ENCODE assay signal across 1 cellular context in the genomic region with DNA sequence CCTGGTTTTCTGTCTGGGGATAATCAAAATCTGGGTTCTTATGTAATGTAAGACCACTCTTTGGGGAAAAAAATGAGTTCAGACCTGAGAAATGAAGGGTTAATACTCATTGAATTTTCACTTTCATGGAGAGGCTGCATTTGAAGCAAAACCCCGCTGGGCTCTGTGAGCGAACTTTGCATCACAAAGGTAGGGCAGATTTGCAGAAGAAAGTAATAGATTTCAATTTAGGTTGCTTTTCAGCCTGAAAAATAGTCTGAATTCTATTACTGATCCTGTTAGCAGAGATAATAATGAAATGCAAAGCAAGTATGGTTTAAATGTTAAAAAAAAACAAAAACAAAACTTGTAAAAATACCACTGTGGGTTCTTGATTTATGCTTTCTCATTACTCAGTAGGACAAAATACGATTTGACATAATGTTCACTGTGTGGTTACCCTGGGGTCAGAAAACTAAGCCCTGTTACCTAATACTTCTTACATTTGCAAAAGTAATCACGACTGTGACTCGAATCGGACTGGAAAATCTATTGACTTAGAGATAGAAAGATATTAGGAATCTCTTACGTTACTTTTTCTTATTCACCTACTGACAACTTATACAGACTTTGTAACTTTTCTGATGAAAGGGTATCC.
TF ChIP-seq lines count a peak whose summit lies in the region.

No MANE protein-coding gene starts in this region.

TF ChIP-seq in HEK293, 187 proteins besides CTCF, POLR2A, EP300 and RAD21 (continued from another document and continues in another):
- TF ChIP-seq, protein P1, sequence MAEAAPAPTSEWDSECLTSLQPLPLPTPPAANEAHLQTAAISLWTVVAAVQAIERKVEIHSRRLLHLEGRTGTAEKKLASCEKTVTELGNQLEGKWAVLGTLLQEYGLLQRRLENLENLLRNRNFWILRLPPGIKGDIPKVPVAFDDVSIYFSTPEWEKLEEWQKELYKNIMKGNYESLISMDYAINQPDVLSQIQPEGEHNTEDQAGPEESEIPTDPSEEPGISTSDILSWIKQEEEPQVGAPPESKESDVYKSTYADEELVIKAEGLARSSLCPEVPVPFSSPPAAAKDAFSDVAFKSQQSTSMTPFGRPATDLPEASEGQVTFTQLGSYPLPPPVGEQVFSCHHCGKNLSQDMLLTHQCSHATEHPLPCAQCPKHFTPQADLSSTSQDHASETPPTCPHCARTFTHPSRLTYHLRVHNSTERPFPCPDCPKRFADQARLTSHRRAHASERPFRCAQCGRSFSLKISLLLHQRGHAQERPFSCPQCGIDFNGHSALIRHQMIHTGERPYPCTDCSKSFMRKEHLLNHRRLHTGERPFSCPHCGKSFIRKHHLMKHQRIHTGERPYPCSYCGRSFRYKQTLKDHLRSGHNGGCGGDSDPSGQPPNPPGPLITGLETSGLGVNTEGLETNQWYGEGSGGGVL (tag by site-specific recombination; IDR thresholded peaks at IDR 0.05), result no peak
- TF ChIP-seq ZNF37A (tag by site-specific recombination; IDR thresholded peaks at IDR 0.05) (no peak), ZNF747 (tag by site-specific recombination; IDR thresholded peaks at IDR 0.05) (no peak), ZNF133 (tag by site-specific recombination; IDR thresholded peaks at IDR 0.05) (no peak), ZNF433 (tag by site-specific recombination; IDR thresholded peaks at IDR 0.05; ENCODE audit: low read depth) (no peak), GLI2 (tag by site-specific recombination; IDR thresholded peaks at IDR 0.05; ENCODE audit: borderline replicate concordance, low read depth) (no peak), ZNF202 (tag by site-specific recombination; IDR thresholded peaks at IDR 0.05; ENCODE audit: borderline replicate concordance) (no peak), ZNF248 (tag by site-specific recombination; IDR thresholded peaks at IDR 0.05) (no peak), SP7 (tag by site-specific recombination; IDR thresholded peaks at IDR 0.05) (no peak), ZNF10 (tag by site-specific recombination; IDR thresholded peaks at IDR 0.05) (no peak), ZNF214 (tag by site-specific recombination; IDR thresholded peaks at IDR 0.05; ENCODE audit: borderline replicate concordance) (no peak), GFI1B (tag by site-specific recombination; IDR thresholded peaks at IDR 0.05) (no peak), ZNF544 (tag by site-specific recombination; IDR thresholded peaks at IDR 0.05) (no peak), SETDB1 (IDR thresholded peaks at IDR 0.05; ENCODE audit: insufficient read length, low read length) (no peak), MYNN (tag by site-specific recombination; IDR thresholded peaks at IDR 0.05; ENCODE audit: borderline replicate concordance) (no peak), ZNF501 (tag by site-specific recombination; IDR thresholded peaks at IDR 0.05) (no peak), KLF9 (tag by site-specific recombination; IDR thresholded peaks at IDR 0.05; ENCODE audit: low read depth) (no peak), ZNF530 (tag by site-specific recombination; IDR thresholded peaks at IDR 0.05; ENCODE audit: low read depth) (no peak), ZNF48 (tag by site-specific recombination; IDR thresholded peaks at IDR 0.05) (no peak), ZNF335 (tag by site-specific recombination; conservative IDR thresholded peaks at IDR 0.05) (no peak), ZNF366 (tag by site-specific recombination; conservative IDR thresholded peaks at IDR 0.05) (no peak), ZNF514 (tag by site-specific recombination; IDR thresholded peaks at IDR 0.05) (no peak), ZNF175 (tag by site-specific recombination; IDR thresholded peaks at IDR 0.05) (no peak), ZNF830 (tag by site-specific recombination; IDR thresholded peaks at IDR 0.05; ENCODE audit: low read depth) (no peak), ZNF623 (tag by site-specific recombination; IDR thresholded peaks at IDR 0.05) (no peak), ZNF670 (tag by site-specific recombination; IDR thresholded peaks at IDR 0.05; ENCODE audit: low read depth) (no peak), OSR2 (tag by site-specific recombination; IDR thresholded peaks at IDR 0.05) (peak; percentile 53), ZNF660 (tag by site-specific recombination; IDR thresholded peaks at IDR 0.05) (peak; percentile 90), ZNF350 (tag by site-specific recombination; IDR thresholded peaks at IDR 0.05) (no peak), ZIC2 (tag by site-specific recombination; IDR thresholded peaks at IDR 0.05) (peak; percentile 28; the same call in 1 of the 2 replicates), ZNF138 (tag by site-specific recombination; IDR thresholded peaks at IDR 0.05; ENCODE audit: borderline replicate concordance) (no peak), HOXD13 (CRISPR knock-in tag; IDR thresholded peaks at IDR 0.05; ENCODE audit: borderline replicate concordance) (no peak), ZFP69B (tag by site-specific recombination; IDR thresholded peaks at IDR 0.05) (no peak), REPIN1 (tag by site-specific recombination; IDR thresholded peaks at IDR 0.05; ENCODE audit: low read depth) (no peak), KLF10 (tag by site-specific recombination; IDR thresholded peaks at IDR 0.05) (no peak), KLF16 (tag by site-specific recombination; IDR thresholded peaks at IDR 0.05) (no peak), ZFP37 (tag by site-specific recombination; IDR thresholded peaks at IDR 0.05) (no peak), YY1 (tag by site-specific recombination; IDR thresholded peaks at IDR 0.05) (no peak), ZSCAN30 (tag by site-specific recombination; IDR thresholded peaks at IDR 0.05) (no peak), RBAK (tag by site-specific recombination; IDR thresholded peaks at IDR 0.05) (no peak), ZBTB7A (tag by site-specific recombination; IDR thresholded peaks at IDR 0.05; ENCODE audit: low read depth) (no peak), ZNF785 (tag by site-specific recombination; IDR thresholded peaks at IDR 0.05) (no peak), EGR2 (tag by site-specific recombination; IDR thresholded peaks at IDR 0.05; ENCODE audit: low read depth) (no peak), ZNF555 (tag by site-specific recombination; conservative IDR thresholded peaks at IDR 0.05) (no peak), SCRT2 (tag by site-specific recombination; IDR thresholded peaks at IDR 0.05) (no peak), ZBTB20 (tag by site-specific recombination; IDR thresholded peaks at IDR 0.05) (no peak)
- TF ChIP-seq, protein P2, sequence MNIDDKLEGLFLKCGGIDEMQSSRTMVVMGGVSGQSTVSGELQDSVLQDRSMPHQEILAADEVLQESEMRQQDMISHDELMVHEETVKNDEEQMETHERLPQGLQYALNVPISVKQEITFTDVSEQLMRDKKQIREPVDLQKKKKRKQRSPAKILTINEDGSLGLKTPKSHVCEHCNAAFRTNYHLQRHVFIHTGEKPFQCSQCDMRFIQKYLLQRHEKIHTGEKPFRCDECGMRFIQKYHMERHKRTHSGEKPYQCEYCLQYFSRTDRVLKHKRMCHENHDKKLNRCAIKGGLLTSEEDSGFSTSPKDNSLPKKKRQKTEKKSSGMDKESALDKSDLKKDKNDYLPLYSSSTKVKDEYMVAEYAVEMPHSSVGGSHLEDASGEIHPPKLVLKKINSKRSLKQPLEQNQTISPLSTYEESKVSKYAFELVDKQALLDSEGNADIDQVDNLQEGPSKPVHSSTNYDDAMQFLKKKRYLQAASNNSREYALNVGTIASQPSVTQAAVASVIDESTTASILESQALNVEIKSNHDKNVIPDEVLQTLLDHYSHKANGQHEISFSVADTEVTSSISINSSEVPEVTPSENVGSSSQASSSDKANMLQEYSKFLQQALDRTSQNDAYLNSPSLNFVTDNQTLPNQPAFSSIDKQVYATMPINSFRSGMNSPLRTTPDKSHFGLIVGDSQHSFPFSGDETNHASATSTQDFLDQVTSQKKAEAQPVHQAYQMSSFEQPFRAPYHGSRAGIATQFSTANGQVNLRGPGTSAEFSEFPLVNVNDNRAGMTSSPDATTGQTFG (tag by site-specific recombination; IDR thresholded peaks at IDR 0.05; ENCODE audit: borderline replicate concordance), result no peak
- TF ChIP-seq, protein P3, sequence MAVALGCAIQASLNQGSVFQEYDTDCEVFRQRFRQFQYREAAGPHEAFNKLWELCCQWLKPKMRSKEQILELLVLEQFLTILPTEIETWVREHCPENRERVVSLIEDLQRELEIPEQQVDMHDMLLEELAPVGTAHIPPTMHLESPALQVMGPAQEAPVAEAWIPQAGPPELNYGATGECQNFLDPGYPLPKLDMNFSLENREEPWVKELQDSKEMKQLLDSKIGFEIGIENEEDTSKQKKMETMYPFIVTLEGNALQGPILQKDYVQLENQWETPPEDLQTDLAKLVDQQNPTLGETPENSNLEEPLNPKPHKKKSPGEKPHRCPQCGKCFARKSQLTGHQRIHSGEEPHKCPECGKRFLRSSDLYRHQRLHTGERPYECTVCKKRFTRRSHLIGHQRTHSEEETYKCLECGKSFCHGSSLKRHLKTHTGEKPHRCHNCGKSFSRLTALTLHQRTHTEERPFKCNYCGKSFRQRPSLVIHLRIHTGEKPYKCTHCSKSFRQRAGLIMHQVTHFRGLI (tag by site-specific recombination; IDR thresholded peaks at IDR 0.05), result no peak
- TF ChIP-seq, protein P4, sequence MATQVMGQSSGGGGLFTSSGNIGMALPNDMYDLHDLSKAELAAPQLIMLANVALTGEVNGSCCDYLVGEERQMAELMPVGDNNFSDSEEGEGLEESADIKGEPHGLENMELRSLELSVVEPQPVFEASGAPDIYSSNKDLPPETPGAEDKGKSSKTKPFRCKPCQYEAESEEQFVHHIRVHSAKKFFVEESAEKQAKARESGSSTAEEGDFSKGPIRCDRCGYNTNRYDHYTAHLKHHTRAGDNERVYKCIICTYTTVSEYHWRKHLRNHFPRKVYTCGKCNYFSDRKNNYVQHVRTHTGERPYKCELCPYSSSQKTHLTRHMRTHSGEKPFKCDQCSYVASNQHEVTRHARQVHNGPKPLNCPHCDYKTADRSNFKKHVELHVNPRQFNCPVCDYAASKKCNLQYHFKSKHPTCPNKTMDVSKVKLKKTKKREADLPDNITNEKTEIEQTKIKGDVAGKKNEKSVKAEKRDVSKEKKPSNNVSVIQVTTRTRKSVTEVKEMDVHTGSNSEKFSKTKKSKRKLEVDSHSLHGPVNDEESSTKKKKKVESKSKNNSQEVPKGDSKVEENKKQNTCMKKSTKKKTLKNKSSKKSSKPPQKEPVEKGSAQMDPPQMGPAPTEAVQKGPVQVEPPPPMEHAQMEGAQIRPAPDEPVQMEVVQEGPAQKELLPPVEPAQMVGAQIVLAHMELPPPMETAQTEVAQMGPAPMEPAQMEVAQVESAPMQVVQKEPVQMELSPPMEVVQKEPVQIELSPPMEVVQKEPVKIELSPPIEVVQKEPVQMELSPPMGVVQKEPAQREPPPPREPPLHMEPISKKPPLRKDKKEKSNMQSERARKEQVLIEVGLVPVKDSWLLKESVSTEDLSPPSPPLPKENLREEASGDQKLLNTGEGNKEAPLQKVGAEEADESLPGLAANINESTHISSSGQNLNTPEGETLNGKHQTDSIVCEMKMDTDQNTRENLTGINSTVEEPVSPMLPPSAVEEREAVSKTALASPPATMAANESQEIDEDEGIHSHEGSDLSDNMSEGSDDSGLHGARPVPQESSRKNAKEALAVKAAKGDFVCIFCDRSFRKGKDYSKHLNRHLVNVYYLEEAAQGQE (tag by site-specific recombination; IDR thresholded peaks at IDR 0.05), result no peak
- TF ChIP-seq, protein P5, sequence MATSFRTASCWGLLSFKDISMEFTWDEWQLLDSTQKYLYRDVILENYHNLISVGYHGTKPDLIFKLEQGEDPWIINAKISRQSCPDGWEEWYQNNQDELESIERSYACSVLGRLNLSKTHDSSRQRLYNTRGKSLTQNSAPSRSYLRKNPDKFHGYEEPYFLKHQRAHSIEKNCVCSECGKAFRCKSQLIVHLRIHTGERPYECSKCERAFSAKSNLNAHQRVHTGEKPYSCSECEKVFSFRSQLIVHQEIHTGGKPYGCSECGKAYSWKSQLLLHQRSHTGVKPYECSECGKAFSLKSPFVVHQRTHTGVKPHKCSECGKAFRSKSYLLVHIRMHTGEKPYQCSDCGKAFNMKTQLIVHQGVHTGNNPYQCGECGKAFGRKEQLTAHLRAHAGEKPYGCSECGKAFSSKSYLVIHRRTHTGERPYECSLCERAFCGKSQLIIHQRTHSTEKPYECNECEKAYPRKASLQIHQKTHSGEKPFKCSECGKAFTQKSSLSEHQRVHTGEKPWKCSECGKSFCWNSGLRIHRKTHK (tag by site-specific recombination; IDR thresholded peaks at IDR 0.05), result no peak
- TF ChIP-seq, protein P6, sequence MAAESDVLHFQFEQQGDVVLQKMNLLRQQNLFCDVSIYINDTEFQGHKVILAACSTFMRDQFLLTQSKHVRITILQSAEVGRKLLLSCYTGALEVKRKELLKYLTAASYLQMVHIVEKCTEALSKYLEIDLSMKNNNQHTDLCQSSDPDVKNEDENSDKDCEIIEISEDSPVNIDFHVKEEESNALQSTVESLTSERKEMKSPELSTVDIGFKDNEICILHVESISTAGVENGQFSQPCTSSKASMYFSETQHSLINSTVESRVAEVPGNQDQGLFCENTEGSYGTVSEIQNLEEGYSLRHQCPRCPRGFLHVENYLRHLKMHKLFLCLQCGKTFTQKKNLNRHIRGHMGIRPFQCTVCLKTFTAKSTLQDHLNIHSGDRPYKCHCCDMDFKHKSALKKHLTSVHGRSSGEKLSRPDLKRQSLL (tag by site-specific recombination; IDR thresholded peaks at IDR 0.05), result no peak
- TF ChIP-seq, protein P7, sequence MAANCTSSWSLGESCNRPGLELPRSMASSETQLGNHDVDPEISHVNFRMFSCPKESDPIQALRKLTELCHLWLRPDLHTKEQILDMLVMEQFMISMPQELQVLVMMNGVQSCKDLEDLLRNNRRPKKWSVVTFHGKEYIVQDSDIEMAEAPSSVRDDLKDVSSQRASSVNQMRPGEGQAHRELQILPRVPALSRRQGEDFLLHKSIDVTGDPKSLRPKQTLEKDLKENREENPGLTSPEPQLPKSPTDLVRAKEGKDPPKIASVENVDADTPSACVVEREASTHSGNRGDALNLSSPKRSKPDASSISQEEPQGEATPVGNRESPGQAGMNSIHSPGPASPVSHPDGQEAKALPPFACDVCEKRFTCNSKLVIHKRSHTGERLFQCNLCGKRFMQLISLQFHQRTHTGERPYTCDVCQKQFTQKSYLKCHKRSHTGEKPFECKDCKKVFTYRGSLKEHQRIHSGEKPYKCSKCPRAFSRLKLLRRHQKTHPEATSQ (tag by site-specific recombination; IDR thresholded peaks at IDR 0.05), result no peak
- TF ChIP-seq, protein P8, sequence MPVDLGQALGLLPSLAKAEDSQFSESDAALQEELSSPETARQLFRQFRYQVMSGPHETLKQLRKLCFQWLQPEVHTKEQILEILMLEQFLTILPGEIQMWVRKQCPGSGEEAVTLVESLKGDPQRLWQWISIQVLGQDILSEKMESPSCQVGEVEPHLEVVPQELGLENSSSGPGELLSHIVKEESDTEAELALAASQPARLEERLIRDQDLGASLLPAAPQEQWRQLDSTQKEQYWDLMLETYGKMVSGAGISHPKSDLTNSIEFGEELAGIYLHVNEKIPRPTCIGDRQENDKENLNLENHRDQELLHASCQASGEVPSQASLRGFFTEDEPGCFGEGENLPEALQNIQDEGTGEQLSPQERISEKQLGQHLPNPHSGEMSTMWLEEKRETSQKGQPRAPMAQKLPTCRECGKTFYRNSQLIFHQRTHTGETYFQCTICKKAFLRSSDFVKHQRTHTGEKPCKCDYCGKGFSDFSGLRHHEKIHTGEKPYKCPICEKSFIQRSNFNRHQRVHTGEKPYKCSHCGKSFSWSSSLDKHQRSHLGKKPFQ (tag by site-specific recombination; IDR thresholded peaks at IDR 0.05), result 0 out of 2 replicates have a peak, but pooled peaks have one; percentile 14
